10 cellular contexts compared by ENCODE assay signal in genomic region chr1:201259476-201260235, GRCh38. TPM values are rescaled to one million over a fixed set of nuclear protein-coding genes. Genes with fewer than 3 reads are reported as not detected.
DNase-seq lines count a peak whose midpoint lies in the region; ATAC-seq and TF ChIP-seq lines count a peak whose summit lies in the region.
"Had no signal": no experiment of that assay in that cellular context is flagged by ENCODE, and none has a peak within 500 bp of the region (broad histone marks: within the 10 kb centered on the region; RNA-seq: fewer than 3 reads in every experiment).

No MANE protein-coding gene starts in this region.

- peak overlapping the region in 2 of 7 donors; percentile 40 to 56 for H3K4me3 Mint-ChIP-seq in CD8-positive, alpha-beta memory T cell
- H3K4me3 Mint-ChIP-seq in CD4-positive, alpha-beta memory T cell, result peak overlapping the region in 3 of 8 donors; percentile 11 to 48 (median 34)
- H3K4me3 Mint-ChIP-seq: T-helper 1 cell treated with Interleukin-12 subunit alpha and Interleukin-12 subunit beta and Interleukin-4 antibody, amounts not matched to agents 30 μg/mL and 1 μg/mL, for 36 hours had no signal

- peak; percentile 38 for DNase-seq in AG10803 (ENCODE audit: low read depth)
- peak; percentile 76 for DNase-seq in M059J (ENCODE audit: low read depth)
- DNase-seq in cardiac fibroblast (ENCODE audit: low read depth in 2 of 2), result peak; percentile 15 to 23
- DNase-seq in left lung, result peak in 1 of 2 donors; percentile 80
- no peak for DNase-seq in CD8-positive, alpha-beta memory T cell
- DNase-seq in D341Med (ENCODE audit: low spot score), result no peak
- no peak for DNase-seq in CD4-positive, alpha-beta memory T cell

- no peaks in the 10 kb centered on the region for H3K36me3 Mint-ChIP-seq in CD8-positive, alpha-beta memory T cell
- no peaks in the 10 kb centered on the region for H3K36me3 Mint-ChIP-seq in CD4-positive, alpha-beta memory T cell

- POLR2A ChIA-PET in CD8-positive, alpha-beta memory T cell (lab: Charles Lee), result no interaction called here
- POLR2A ChIA-PET in CD4-positive, alpha-beta memory T cell (lab: Charles Lee; ENCODE audit: partially characterized antibody), result no interaction called here

- no peak overlapping the region for H3K4me3 ChIP-seq in AG10803 (ENCODE audit: low read length)
- H3K4me3 ChIP-seq in cardiac fibroblast (replicated peaks in 1 of 2; ENCODE audit: low read depth in 2 of 2, low read length in 2 of 2), result no peak overlapping the region
- no peak overlapping the region for H3K4me3 ChIP-seq in left lung
- H3K4me3 ChIP-seq in CD8-positive, alpha-beta memory T cell (ENCODE audit: low read length), result no peak overlapping the region
- no peak overlapping the region for H3K4me3 ChIP-seq in CD4-positive, alpha-beta memory T cell (ENCODE audit: low read length in 2 of 2)

- no peak overlapping the region for H3K27ac ChIP-seq in left lung
- no peak overlapping the region for H3K27ac ChIP-seq in CD8-positive, alpha-beta memory T cell (ENCODE audit: low read depth, low read length)
- H3K27ac ChIP-seq in CD4-positive, alpha-beta memory T cell (ENCODE audit: low read depth, low read length), result no peak overlapping the region

- peaks cover 7 to 8% of the 10 kb centered on the region in 2 donors for H3K4me1 ChIP-seq in left lung
- no peaks in the 10 kb centered on the region for H3K4me1 ChIP-seq in CD8-positive, alpha-beta memory T cell (ENCODE audit: insufficient read depth, low read length)
- no peaks in the 10 kb centered on the region for H3K4me1 ChIP-seq in CD4-positive, alpha-beta memory T cell (ENCODE audit: insufficient read depth, low read length)
- H3K4me1 ChIP-seq: Caco-2 had no signal

- TF ChIP-seq CTCF in AG10803 (conservative IDR thresholded peaks at IDR 0.05; ENCODE audit: low read length) (no peak; the same call in 1 of the 2 replicates), cardiac fibroblast (IDR thresholded peaks at IDR 0.05; ENCODE audit: low read depth, low read length) (no peak), left lung (IDR thresholded peaks at IDR 0.05) (no peak)

- no peak overlapping the region for H3K27ac Mint-ChIP-seq in CD8-positive, alpha-beta memory T cell
- H3K27ac Mint-ChIP-seq in CD4-positive, alpha-beta memory T cell, result no peak overlapping the region
- H3K27ac Mint-ChIP-seq: T-helper 1 cell treated with Interleukin-12 subunit alpha and Interleukin-12 subunit beta and Interleukin-4 antibody, amounts not matched to agents 30 μg/mL and 1 μg/mL, for 36 hours had no signal

- intact Hi-C loops in left lung (cut with DNase I), result loop anchor here (5.0 to 10.0 kb wide), 2 partner anchors 95 to 103 kb away; no protein-coding TSS in a partner anchor
- intact Hi-C loops in CD4-positive, alpha-beta memory T cell (cut with micrococcal nuclease), result no loop called here

- peaks cover 25 to 31% of the 10 kb centered on the region in 2 donors for H3K27me3 Mint-ChIP-seq in CD8-positive, alpha-beta memory T cell
- peaks cover 5 to 14% of the 10 kb centered on the region in 2 donors for H3K27me3 Mint-ChIP-seq in CD4-positive, alpha-beta memory T cell

- peaks cover 0 to 18% of the 10 kb centered on the region in 2 donors for H3K27me3 ChIP-seq in left lung
- H3K27me3 ChIP-seq in CD8-positive, alpha-beta memory T cell (ENCODE audit: insufficient read depth, low read length, poor library complexity, severe bottlenecking), result no peaks in the 10 kb centered on the region
- H3K27me3 ChIP-seq in CD4-positive, alpha-beta memory T cell (ENCODE audit: insufficient read depth, low read length), result peaks cover 10% of the 10 kb centered on the region

- H3K9me3 ChIP-seq in left lung, result no peaks in the 10 kb centered on the region
- no peaks in the 10 kb centered on the region for H3K9me3 ChIP-seq in CD8-positive, alpha-beta memory T cell (ENCODE audit: low read length)
- H3K9me3 ChIP-seq in CD4-positive, alpha-beta memory T cell (ENCODE audit: control insufficient read depth in 1 of 2, low read length in 2 of 2), result no peaks in the 10 kb centered on the region
- H3K9me3 ChIP-seq: Caco-2 had no signal

- ATAC-seq in left lung, result peak; percentile 80
- no peak for ATAC-seq in GM21528 (IDR thresholded peaks at IDR 0.05; ENCODE audit: low FRiP score, unreplicated experiment)

- CTCF ChIA-PET in CD8-positive, alpha-beta memory T cell (lab: Charles Lee), result interaction anchor here (0.6 kb wide), 1 partner anchor 374 kb away, joined by 3 read pairs; no protein-coding TSS in a partner anchor
- CTCF ChIA-PET in CD4-positive, alpha-beta memory T cell (lab: Charles Lee; ENCODE audit: partially characterized antibody), result no interaction called here

- H3K36me3 ChIP-seq in left lung, result no peaks in the 10 kb centered on the region
- H3K36me3 ChIP-seq in CD8-positive, alpha-beta memory T cell (ENCODE audit: insufficient read depth, low read length), result no peaks in the 10 kb centered on the region
- H3K36me3 ChIP-seq in CD4-positive, alpha-beta memory T cell (ENCODE audit: insufficient read depth, low read length), result no peaks in the 10 kb centered on the region

- peaks cover 3 to 5% (median 4%) of the 10 kb centered on the region in 3 donors for H3K4me1 Mint-ChIP-seq in CD8-positive, alpha-beta memory T cell
- H3K4me1 Mint-ChIP-seq in CD4-positive, alpha-beta memory T cell, result peaks cover 0 to 4% (median 2%) of the 10 kb centered on the region in 4 donors

- H3K9me3 Mint-ChIP-seq in CD8-positive, alpha-beta memory T cell, result no peaks in the 10 kb centered on the region
- H3K9me3 Mint-ChIP-seq in CD4-positive, alpha-beta memory T cell, result peaks cover 0 to 2% (median 0%) of the 10 kb centered on the region in 8 donors
- H3K9me3 Mint-ChIP-seq: T-helper 1 cell treated with Interleukin-12 subunit alpha and Interleukin-12 subunit beta and Interleukin-4 antibody, amounts not matched to agents 30 μg/mL and 1 μg/mL, for 36 hours had no signal

RNA-seq across cellular contexts. Expression of gene PKP1, which starts 23.6 kb away (rescaled TPM):
- total RNA-seq in M059J (2014; rRNA removed; shearing (Covaris generic)), result 0.15 TPM in 1 of 2 replicates, not detected in the other
- 1 to 10 TPM; 2.1 to 2.8 TPM for total RNA-seq in left lung
- total RNA-seq in CD8-positive, alpha-beta memory T cell, result not detected
- polyA plus RNA-seq in CD8-positive, alpha-beta memory T cell, result not detected
- total RNA-seq in CD4-positive, alpha-beta memory T cell, result not detected
- polyA plus RNA-seq in CD4-positive, alpha-beta memory T cell, result not detected
- total RNA-seq: Caco-2 had no signal

Comparison
In these comparisons a context has a peak if more than half of its experiments do, and no peak if none do; other contexts are left out.
1. DNase-seq: peak in AG10803 (single experiment), M059J (single experiment) and cardiac fibroblast (2 of 2); none in CD8-positive, alpha-beta memory T cell (0 of 5), D341Med (single experiment) and CD4-positive, alpha-beta memory T cell (0 of 5).